Comparison of ENCODE assay signal across 1 cellular context in the genomic region with DNA sequence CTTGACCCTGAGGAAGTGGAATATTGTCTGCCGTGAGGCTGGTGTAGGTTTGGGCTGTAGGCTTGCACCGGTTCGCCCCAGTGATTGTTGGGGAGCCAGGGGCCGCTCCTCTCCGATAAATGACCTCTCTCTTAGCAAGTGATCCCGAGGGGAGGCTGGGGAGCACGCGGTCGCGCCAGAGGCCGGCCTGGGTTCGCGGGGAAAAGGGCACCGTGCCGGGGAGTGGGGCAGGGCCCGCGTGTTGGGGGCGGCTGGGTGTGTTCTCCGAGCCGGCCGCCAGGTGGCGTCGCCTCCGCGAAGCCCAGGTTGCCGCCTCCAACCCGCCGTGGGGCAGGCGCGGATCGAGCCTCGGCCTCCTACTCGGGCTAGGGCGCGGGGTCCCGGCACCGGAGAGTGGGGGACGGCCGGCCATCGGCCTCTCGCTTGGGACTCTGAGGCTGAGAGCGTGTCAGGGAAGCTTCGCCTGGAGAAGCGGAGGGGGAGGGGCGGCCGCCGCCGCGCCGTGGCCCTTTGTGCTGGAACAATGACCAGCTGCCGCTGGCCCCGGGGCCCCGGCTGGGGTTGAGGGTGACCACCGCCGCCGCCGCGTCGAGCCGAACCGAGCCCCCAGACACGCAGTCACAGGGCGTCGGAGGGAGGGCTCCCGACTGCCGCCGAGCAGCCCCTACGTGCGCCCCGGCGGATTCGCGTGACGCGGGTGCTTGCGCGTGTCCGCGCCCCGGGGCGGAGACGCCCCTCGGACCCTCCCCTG.
TF ChIP-seq lines count a peak whose summit lies in the region.

No MANE protein-coding gene starts in this region.

TF ChIP-seq in K562, 482 proteins besides CTCF, POLR2A, EP300 and RAD21 (continued from another document and continues in another):
- TF ChIP-seq MGA (IDR thresholded peaks at IDR 0.05) (peak; percentile 43), EWSR1 (IDR thresholded peaks at IDR 0.05; ENCODE audit: borderline replicate concordance, low read depth, partially characterized antibody) (no peak), NR2C1 (IDR thresholded peaks at IDR 0.05) (no peak), NR2C1 (tag; IDR thresholded peaks at IDR 0.05) (no peak), SUPT5H (IDR thresholded peaks at IDR 0.05) (peak; percentile 46), HNRNPLL (IDR thresholded peaks at IDR 0.05; ENCODE audit: low read depth, low read length, poor library complexity, severe bottlenecking) (no peak), ZC3H4 (CRISPR knock-in tag; IDR thresholded peaks at IDR 0.05; ENCODE audit: borderline replicate concordance) (no peak; the same call in 1 of the 2 replicates), CHAMP1 (IDR thresholded peaks at IDR 0.05) (no peak), KAT7 (CRISPR knock-in tag; IDR thresholded peaks at IDR 0.05; ENCODE audit: borderline replicate concordance) (no peak), TCFL5 (CRISPR knock-in tag; conservative IDR thresholded peaks at IDR 0.05) (no peak), MTF1 (CRISPR knock-in tag; IDR thresholded peaks at IDR 0.05; ENCODE audit: borderline replicate concordance) (no peak), PTRF (tag; IDR thresholded peaks at IDR 0.05) (no peak), NFATC3 (IDR thresholded peaks at IDR 0.05) (no peak), MCM5 (IDR thresholded peaks at IDR 0.05; ENCODE audit: low read depth) (no peak), STAT6 (CRISPR knock-in tag; IDR thresholded peaks at IDR 0.05) (no peak), RCOR1 (IDR thresholded peaks at IDR 0.05; ENCODE audit: borderline replicate concordance in 1 of 2, low read depth in 2 of 2, low read length in 2 of 2) (no peak), CTBP1 (IDR thresholded peaks at IDR 0.05; ENCODE audit: borderline replicate concordance) (peak; percentile 58), ZNF23 (CRISPR knock-in tag; IDR thresholded peaks at IDR 0.05) (no peak), FOXO4 (CRISPR knock-in tag; IDR thresholded peaks at IDR 0.05) (no peak), TBL1XR1 (IDR thresholded peaks at IDR 0.05; ENCODE audit: low read length in 2 of 2) (no peak), GATAD2A (IDR thresholded peaks at IDR 0.05) (no peak), RBM14 (IDR thresholded peaks at IDR 0.05; ENCODE audit: borderline replicate concordance, insufficient read depth, low read depth, low read length) (no peak), ARID1B (IDR thresholded peaks at IDR 0.05) (no peak), WHSC1 (IDR thresholded peaks at IDR 0.05; ENCODE audit: low read length) (no peak), L3MBTL2 (IDR thresholded peaks at IDR 0.05) (0 out of 2 replicates have a peak, but pooled peaks have one; percentile 64), ZNF212 (CRISPR knock-in tag; IDR thresholded peaks at IDR 0.05) (0 out of 2 replicates have a peak, but pooled peaks have one; percentile 40), ZNF146 (CRISPR knock-in tag; IDR thresholded peaks at IDR 0.05; ENCODE audit: unreplicated experiment) (no peak), TAF15 (IDR thresholded peaks at IDR 0.05; ENCODE audit: low read depth, low read length) (no peak), TEAD2 (tag; IDR thresholded peaks at IDR 0.05) (no peak)
- TF ChIP-seq, protein P1, sequence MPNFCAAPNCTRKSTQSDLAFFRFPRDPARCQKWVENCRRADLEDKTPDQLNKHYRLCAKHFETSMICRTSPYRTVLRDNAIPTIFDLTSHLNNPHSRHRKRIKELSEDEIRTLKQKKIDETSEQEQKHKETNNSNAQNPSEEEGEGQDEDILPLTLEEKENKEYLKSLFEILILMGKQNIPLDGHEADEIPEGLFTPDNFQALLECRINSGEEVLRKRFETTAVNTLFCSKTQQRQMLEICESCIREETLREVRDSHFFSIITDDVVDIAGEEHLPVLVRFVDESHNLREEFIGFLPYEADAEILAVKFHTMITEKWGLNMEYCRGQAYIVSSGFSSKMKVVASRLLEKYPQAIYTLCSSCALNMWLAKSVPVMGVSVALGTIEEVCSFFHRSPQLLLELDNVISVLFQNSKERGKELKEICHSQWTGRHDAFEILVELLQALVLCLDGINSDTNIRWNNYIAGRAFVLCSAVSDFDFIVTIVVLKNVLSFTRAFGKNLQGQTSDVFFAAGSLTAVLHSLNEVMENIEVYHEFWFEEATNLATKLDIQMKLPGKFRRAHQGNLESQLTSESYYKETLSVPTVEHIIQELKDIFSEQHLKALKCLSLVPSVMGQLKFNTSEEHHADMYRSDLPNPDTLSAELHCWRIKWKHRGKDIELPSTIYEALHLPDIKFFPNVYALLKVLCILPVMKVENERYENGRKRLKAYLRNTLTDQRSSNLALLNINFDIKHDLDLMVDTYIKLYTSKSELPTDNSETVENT (CRISPR knock-in tag; IDR thresholded peaks at IDR 0.05): 0 out of 2 replicates have a peak, but pooled peaks have one; percentile 30
- TF ChIP-seq, protein P2, sequence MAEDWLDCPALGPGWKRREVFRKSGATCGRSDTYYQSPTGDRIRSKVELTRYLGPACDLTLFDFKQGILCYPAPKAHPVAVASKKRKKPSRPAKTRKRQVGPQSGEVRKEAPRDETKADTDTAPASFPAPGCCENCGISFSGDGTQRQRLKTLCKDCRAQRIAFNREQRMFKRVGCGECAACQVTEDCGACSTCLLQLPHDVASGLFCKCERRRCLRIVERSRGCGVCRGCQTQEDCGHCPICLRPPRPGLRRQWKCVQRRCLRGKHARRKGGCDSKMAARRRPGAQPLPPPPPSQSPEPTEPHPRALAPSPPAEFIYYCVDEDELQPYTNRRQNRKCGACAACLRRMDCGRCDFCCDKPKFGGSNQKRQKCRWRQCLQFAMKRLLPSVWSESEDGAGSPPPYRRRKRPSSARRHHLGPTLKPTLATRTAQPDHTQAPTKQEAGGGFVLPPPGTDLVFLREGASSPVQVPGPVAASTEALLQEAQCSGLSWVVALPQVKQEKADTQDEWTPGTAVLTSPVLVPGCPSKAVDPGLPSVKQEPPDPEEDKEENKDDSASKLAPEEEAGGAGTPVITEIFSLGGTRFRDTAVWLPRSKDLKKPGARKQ (CRISPR knock-in tag; IDR thresholded peaks at IDR 0.05): no peak
